Comparison of ENCODE assay signal across 16 cellular contexts in genomic region chr6:530425-530824, GRCh38.
"Had no signal": no experiment of that assay in that cellular context is flagged by ENCODE, and none has a peak within 500 bp of the region (broad histone marks: within the 10 kb centered on the region; RNA-seq: fewer than 3 reads in every experiment).

No MANE protein-coding gene starts in this region.

- H3K9me3 ChIP-seq: esophagus muscularis mucosa, gastrocnemius medialis, heart right ventricle, right atrium auricular region, thoracic aorta, transverse colon had no signal

- ATAC-seq: gastrocnemius medialis; naive thymus-derived CD4-positive, alpha-beta T cell; stimulated activated naive CD8-positive, alpha-beta T cell treated with anti-CD3 and anti-CD28 coated beads, Interleukin-15, Interleukin-2, amounts not matched to agents 100 U/mL and 50 U/mL, for 24 hours had no signal

- H3K27me3 ChIP-seq: esophagus muscularis mucosa, gastrocnemius medialis, heart right ventricle, right atrium auricular region, transverse colon had no signal

- H3K9me3 Mint-ChIP-seq: naive thymus-derived CD4-positive, alpha-beta T cell had no signal

- DNase-seq: effector memory CD4-positive, alpha-beta T cell; gastrocnemius medialis; heart right ventricle; hypothalamus; kidney glomerular epithelial cell; mammary epithelial cell; naive thymus-derived CD4-positive, alpha-beta T cell; small intestine; stimulated activated CD4-positive, alpha-beta T cell treated with anti-CD3 and anti-CD28 coated beads, Interleukin-12 subunit alpha, Interleukin-12 subunit beta, amount 100 ng/mL, for 4 hours; stimulated activated naive CD8-positive, alpha-beta T cell treated with anti-CD3 and anti-CD28 coated beads, Interleukin-15, Interleukin-2, amounts not matched to agents 100 U/mL and 50 U/mL, for 24 hours; transverse colon had no signal

- H3K4me3 ChIP-seq: coronary artery, esophagus muscularis mucosa, gastrocnemius medialis, heart right ventricle, right atrium auricular region, thoracic aorta, transverse colon had no signal

- H3K36me3 ChIP-seq: right atrium auricular region had no signal

- H3K4me1 ChIP-seq: esophagus muscularis mucosa, gastrocnemius medialis, heart right ventricle, right atrium auricular region, transverse colon had no signal

- H3K27ac ChIP-seq: coronary artery, epithelial cell of prostate, esophagus muscularis mucosa, gastrocnemius medialis, heart right ventricle, right atrium auricular region, thoracic aorta, transverse colon had no signal

- H3K27me3 Mint-ChIP-seq: naive thymus-derived CD4-positive, alpha-beta T cell had no signal

- H3K4me3 Mint-ChIP-seq: naive thymus-derived CD4-positive, alpha-beta T cell had no signal
